8 cellular contexts compared by ENCODE assay signal in genomic region chr15:94230886-94231727, GRCh38. TPM values are rescaled to one million over a fixed set of nuclear protein-coding genes. Genes with fewer than 3 reads are reported as not detected.
DNase-seq lines count a peak whose midpoint lies in the region; ATAC-seq and TF ChIP-seq lines count a peak whose summit lies in the region.

MCTP2 (plus strand) TSS chr15:94231561; CDS start chr15:94298266, 66,705 bp downstream.

- H2AFZ ChIP-seq in OCI-LY3 (ENCODE audit: low read depth, low read length) (peak within 1 kb of the TSS; percentile 95), osteoblast (ENCODE audit: low read length) (peak within 1 kb of the TSS; percentile 84)

- H3K27ac ChIP-seq in OCI-LY3 (ENCODE audit: low read length) (no peak within 1 kb of the TSS), osteoblast (ENCODE audit: low read depth, low read length) (peak within 1 kb of the TSS; percentile 44), transverse colon (peak within 1 kb of the TSS; percentile 88 to 94 (median 90))

- DNase-seq in AG09319 (ENCODE audit: extremely low read depth, low read depth): no peak
- peak; percentile 74 for DNase-seq in activated T-cell treated with anti-CD3 and anti-CD28 coated beads, Interleukin-2, amount 50 U/mL, for 4 hours
- peak; percentile 94 for DNase-seq in fibroblast of villous mesenchyme (ENCODE audit: low read depth)
- DNase-seq in osteoblast (ENCODE audit: insufficient read length, low spot score, missing footprints): peak; percentile 64
- peak; percentile 93 for DNase-seq in transverse colon

- H3K4me3 Mint-ChIP-seq in activated T-cell treated with anti-CD3 and anti-CD28 coated beads, Interleukin-2, amount 50 U/mL, for 4 hours: peak within 1 kb of the TSS; percentile 91

- peak within 1 kb of the TSS; percentile 96 for H3K4me2 ChIP-seq in OCI-LY3 (ENCODE audit: low read length)
- H3K4me2 ChIP-seq in osteoblast (ENCODE audit: insufficient read depth, low read length): peak within 1 kb of the TSS; percentile 78

- H3K9ac ChIP-seq in OCI-LY3 (ENCODE audit: low read length): peak within 1 kb of the TSS; percentile 59

- ATAC-seq in HG03439 (IDR thresholded peaks at IDR 0.05; ENCODE audit: unreplicated experiment): peak; percentile 84
- peak; percentile 80 to 83 for ATAC-seq in activated T-cell treated with anti-CD3 and anti-CD28 coated beads, Interleukin-2, amount 50 U/mL, for 4 hours

- no peaks in the 10 kb centered on the region for H3K27me3 Mint-ChIP-seq in activated T-cell treated with anti-CD3 and anti-CD28 coated beads, Interleukin-2, amount 50 U/mL, for 4 hours (ENCODE audit: low read depth)

- H3K9me3 Mint-ChIP-seq in activated T-cell treated with anti-CD3 and anti-CD28 coated beads, Interleukin-2, amount 50 U/mL, for 4 hours: no peaks in the 10 kb centered on the region

- H3K36me3 ChIP-seq in OCI-LY3 (replicated peaks; ENCODE audit: low read depth, low read length) (no peaks in the 10 kb centered on the region), osteoblast (ENCODE audit: insufficient read depth, low read length) (no peaks in the 10 kb centered on the region), transverse colon (no peaks in the 10 kb centered on the region)

- no peaks in the 10 kb centered on the region for H3K79me2 ChIP-seq in OCI-LY3 (ENCODE audit: low read length)
- no peaks in the 10 kb centered on the region for H3K79me2 ChIP-seq in osteoblast (ENCODE audit: insufficient read depth, low read length)

- peak within 1 kb of the TSS; percentile 86 for H3K4me3 ChIP-seq in OCI-LY3 (ENCODE audit: low read length)
- peak within 1 kb of the TSS; percentile 73 for H3K4me3 ChIP-seq in fibroblast of villous mesenchyme (ENCODE audit: low read depth, low read length)
- peak within 1 kb of the TSS; percentile 64 for H3K4me3 ChIP-seq in osteoblast (ENCODE audit: insufficient read depth, low read length)
- peak within 1 kb of the TSS; percentile 34 to 81 (median 67) for H3K4me3 ChIP-seq in transverse colon

- peak; percentile 12 for TF ChIP-seq CTCF in AG09319 (IDR thresholded peaks at IDR 0.05; ENCODE audit: low read depth, low read length)
- peak; percentile 23; the same call in 1 of the 2 replicates for TF ChIP-seq CTCF in OCI-LY3 (IDR thresholded peaks at IDR 0.05; ENCODE audit: low read depth, low read length)
- peak; percentile 6 for TF ChIP-seq CTCF in fibroblast of villous mesenchyme (IDR thresholded peaks at IDR 0.05; ENCODE audit: insufficient read depth, low read depth, low read length)
- TF ChIP-seq CTCF in osteoblast (IDR thresholded peaks at IDR 0.05; ENCODE audit: extremely low read depth, low read depth, low read length): no peak
- peak in 3 of 5 experiments; percentile 5 to 27 (median 17) for TF ChIP-seq CTCF in transverse colon (IDR thresholded peaks at IDR 0.05)

- in situ Hi-C loops in transverse colon (cut with MboI; ENCODE audit: low pct_ligation_motif_present in 1 of 4, low pct_unique_long_range_greater_than_20kb in 1 of 4, low sequenced_read_pairs in 3 of 4): no loop called here

- peaks cover 1% of the 10 kb centered on the region for H3K36me3 Mint-ChIP-seq in activated T-cell treated with anti-CD3 and anti-CD28 coated beads, Interleukin-2, amount 50 U/mL, for 4 hours (ENCODE audit: insufficient read depth)

- TF ChIP-seq POLR2A in GM19099 (IDR thresholded peaks at IDR 0.05; ENCODE audit: extremely low read depth, insufficient read length, low read depth) (peak; percentile 64), transverse colon (IDR thresholded peaks at IDR 0.05) (peak; percentile 81)

- H3K4me1 ChIP-seq in OCI-LY3 (ENCODE audit: low read length) (peaks cover 14% of the 10 kb centered on the region), osteoblast (ENCODE audit: insufficient read depth, low read length) (no peaks in the 10 kb centered on the region), transverse colon (peaks cover 0 to 51% (median 25%) of the 10 kb centered on the region in 4 donors)

- peaks cover 67% of the 10 kb centered on the region for H3K4me1 Mint-ChIP-seq in activated T-cell treated with anti-CD3 and anti-CD28 coated beads, Interleukin-2, amount 50 U/mL, for 4 hours (ENCODE audit: low read depth)

- H3K9me3 ChIP-seq in OCI-LY3 (ENCODE audit: insufficient read depth, low read length): no peaks in the 10 kb centered on the region
- no peaks in the 10 kb centered on the region for H3K9me3 ChIP-seq in osteoblast (ENCODE audit: low read depth, low read length)
- H3K9me3 ChIP-seq in transverse colon: no peaks in the 10 kb centered on the region

- 0 to 2% methylated on average over 8 to 61 of the region's 66 CpGs for WGBS in transverse colon (ENCODE audit: low coverage in 1 of 2), 2 donors

- no peak for TF ChIP-seq EP300 in transverse colon (IDR thresholded peaks at IDR 0.05; ENCODE audit: low read depth)

- intact Hi-C loops in transverse colon (cut with DNase I; ENCODE audit: low total_unique reads): loop anchor here (1.0 kb wide), 1 partner anchor 37 kb away; no protein-coding TSS in a partner anchor

- H4K20me1 ChIP-seq in OCI-LY3 (ENCODE audit: insufficient read depth, low read length): no peaks in the 10 kb centered on the region
- H4K20me1 ChIP-seq in osteoblast (ENCODE audit: insufficient read depth, low read length): no peaks in the 10 kb centered on the region

- peaks cover 67% of the 10 kb centered on the region for H3K27me3 ChIP-seq in OCI-LY3 (ENCODE audit: low read depth, low read length)
- no peaks in the 10 kb centered on the region for H3K27me3 ChIP-seq in osteoblast (ENCODE audit: insufficient read depth, low read length)
- no peaks in the 10 kb centered on the region for H3K27me3 ChIP-seq in transverse colon

RNA-seq across cellular contexts. Expression of gene MCTP2, which starts in this region (rescaled TPM):
- total RNA-seq in activated T-cell treated with anti-CD3 and anti-CD28 coated beads, Interleukin-2, amount 50 U/mL, for 4 hours: 10 to 100 TPM in 2 of 3 donors, 1 to 10 TPM in 1; 9.5 to 18.1 (median 14.2) TPM
- total RNA-seq in fibroblast of villous mesenchyme (2.2 and 4.5 TPM in 2 replicates), osteoblast (16.3 and 18.6 TPM in 2 replicates), transverse colon (100 to 1,000 TPM; 108 to 409 (median 144) TPM)
